7 cellular contexts compared by ENCODE assay signal in genomic region chr15:94670436-94671034, GRCh38.
A peak's percentile ranks its signal among the peaks of the same experiment; 100 is the strongest.
DNase-seq lines count a peak whose midpoint lies in the region; ATAC-seq and TF ChIP-seq lines count a peak whose summit lies in the region.

No MANE protein-coding gene starts in this region.

- no peak for TF ChIP-seq POLR2A in IMR-90 (IDR thresholded peaks at IDR 0.05; ENCODE audit: low read depth, low read length)

- H3K4me2 ChIP-seq in IMR-90 (ENCODE audit: low read depth, low read length): no peak overlapping the region

- H4K20me1 ChIP-seq in IMR-90 (ENCODE audit: insufficient read depth, low read length): no peaks in the 10 kb centered on the region

- H3K27ac ChIP-seq in IMR-90 (ENCODE audit: insufficient read depth, low read length): no peak overlapping the region

- no peak overlapping the region for H2AK5ac ChIP-seq in IMR-90 (ENCODE audit: low read depth, low read length)

- H3K4me1 ChIP-seq in IMR-90 (ENCODE audit: control insufficient read depth, insufficient read depth, low read length): no peaks in the 10 kb centered on the region

- no peak overlapping the region for H3K18ac ChIP-seq in IMR-90 (ENCODE audit: low read depth, low read length)

- H3K9ac ChIP-seq in IMR-90 (ENCODE audit: low read depth, low read length): no peak overlapping the region

- H3K4me1 Mint-ChIP-seq in activated T-helper 17 cell treated with anti-CD3 and anti-CD28 coated beads, Interleukin-2, amount 50 U/mL, for 72 hours: no peaks in the 10 kb centered on the region

- no peak overlapping the region for H2BK5ac ChIP-seq in IMR-90 (ENCODE audit: low read depth, low read length, poor library complexity, severe bottlenecking)

- no peak overlapping the region for H3K14ac ChIP-seq in IMR-90 (replicated peaks; ENCODE audit: low read depth, low read length)

- H3K4me3 Mint-ChIP-seq in activated T-helper 17 cell treated with anti-CD3 and anti-CD28 coated beads, Interleukin-2, amount 50 U/mL, for 72 hours: no peak overlapping the region

- WGBS in IMR-90 (ENCODE audit: extremely low coverage in 2 of 2, insufficient read length in 1 of 2), 2 experiments: no CpG with 5 or more reads among the region's 3 CpGs

- H3K4me3 ChIP-seq in GM12865 (ENCODE audit: low read depth, low read length): no peak overlapping the region
- H3K4me3 ChIP-seq in IMR-90 (ENCODE audit: insufficient read depth, low read depth, low read length): no peak overlapping the region
- no peak overlapping the region for H3K4me3 ChIP-seq in fibroblast of villous mesenchyme (ENCODE audit: low read depth, low read length)

- peaks cover 16% of the 10 kb centered on the region for H3K27me3 Mint-ChIP-seq in activated T-helper 17 cell treated with anti-CD3 and anti-CD28 coated beads, Interleukin-2, amount 50 U/mL, for 72 hours

- no peaks in the 10 kb centered on the region for H3K9me3 Mint-ChIP-seq in activated T-helper 17 cell treated with anti-CD3 and anti-CD28 coated beads, Interleukin-2, amount 50 U/mL, for 72 hours

- H3K4ac ChIP-seq in IMR-90 (ENCODE audit: low read depth, low read length): no peak overlapping the region

- no peak overlapping the region for H2BK120ac ChIP-seq in IMR-90 (ENCODE audit: low read depth, low read length)

- no peak overlapping the region for H4K5ac ChIP-seq in IMR-90 (ENCODE audit: low read depth, low read length)

- dilution Hi-C loops in IMR-90 (cut with HindIII; ENCODE audit: low sequenced_read_pairs, unreplicated experiment): no loop called here

- intact Hi-C loops in IMR-90 (cut with micrococcal nuclease): no loop called here

- BruUV-seq in IMR-90 (replicated peaks; lab: Mats Ljungman, UMichigan): no TSS peak

- no peaks in the 10 kb centered on the region for H3K36me3 Mint-ChIP-seq in activated T-helper 17 cell treated with anti-CD3 and anti-CD28 coated beads, Interleukin-2, amount 50 U/mL, for 72 hours (ENCODE audit: low read depth)

- H3K36me3 ChIP-seq in IMR-90 (ENCODE audit: control insufficient read depth, insufficient read depth, low read length): no peaks in the 10 kb centered on the region

- no peaks in the 10 kb centered on the region for H3K27me3 ChIP-seq in IMR-90 (ENCODE audit: control insufficient read depth, insufficient read depth, low read length)

- POLR2A ChIA-PET in IMR-90 (lab: Charles Lee; ENCODE audit: unreplicated experiment): no interaction called here

- no peak overlapping the region for H3K23ac ChIP-seq in IMR-90 (ENCODE audit: low read depth, low read length)

- no peak overlapping the region for H3K27ac Mint-ChIP-seq in activated T-helper 17 cell treated with anti-CD3 and anti-CD28 coated beads, Interleukin-2, amount 50 U/mL, for 72 hours

- no peaks in the 10 kb centered on the region for H3K79me1 ChIP-seq in IMR-90 (ENCODE audit: low read depth in 1 of 2, low read length in 2 of 2)

- H2BK20ac ChIP-seq in IMR-90 (ENCODE audit: low read depth, low read length): no peak overlapping the region

- TF ChIP-seq CTCF in GM12865 (IDR thresholded peaks at IDR 0.05; ENCODE audit: insufficient read depth, low read depth, low read length, missing control alignments) (peak; percentile 48), IMR-90 (conservative IDR thresholded peaks at IDR 0.05; ENCODE audit: low read depth, low read length) (peak; percentile 70), fibroblast of villous mesenchyme (IDR thresholded peaks at IDR 0.05; ENCODE audit: insufficient read depth, low read depth, low read length) (peak; percentile 66)

- H3K9me3 ChIP-seq in IMR-90 (ENCODE audit: control insufficient read depth, insufficient read depth, low read length): no peaks in the 10 kb centered on the region; the same call in 1 of the 2 replicates

- H3K56ac ChIP-seq in IMR-90 (ENCODE audit: extremely low read depth, insufficient read depth, low read length): no peak overlapping the region

- ATAC-seq in IMR-90 (ENCODE audit: low read depth): peak; percentile 67; the same call in 1 of the 2 replicates
- no peak for ATAC-seq in activated T-helper 17 cell treated with anti-CD3 and anti-CD28 coated beads, Interleukin-2, amount 50 U/mL, for 72 hours (replicated peaks)

- CTCF ChIA-PET in IMR-90 (lab: Yijun Ruan, JAX): interaction anchor here (1.0 to 1.1 kb wide), 3 partner anchors 10 to 14 kb away, joined by 3 to 5 read pairs (median 4); no protein-coding TSS in a partner anchor

- peak; percentile 73 for TF ChIP-seq RAD21 in IMR-90 (IDR thresholded peaks at IDR 0.05; ENCODE audit: low read length)

- H2BK15ac ChIP-seq in IMR-90 (ENCODE audit: low read depth, low read length): no peak overlapping the region

- no peak overlapping the region for H2AK9ac ChIP-seq in IMR-90 (replicated peaks; ENCODE audit: low read depth, low read length, poor library complexity)

- no peak overlapping the region for H4K8ac ChIP-seq in IMR-90 (ENCODE audit: low read depth in 2 of 2, low read length in 2 of 2)

- no peak overlapping the region for H4K91ac ChIP-seq in IMR-90 (ENCODE audit: insufficient read depth, low read depth, low read length)

- in situ Hi-C loops in IMR-90 (cut with MboI; ENCODE audit: low sequenced_read_pairs) (no loop called here), SK-MEL-5 (cut with HindIII; ENCODE audit: low pct_unique_long_range_greater_than_20kb, low sequenced_read_pairs) (no loop called here)

- DNase-seq in GM12865 (ENCODE audit: low read depth) (peak; percentile 9), IMR-90 (peak; percentile 35), SK-MEL-5 (ENCODE audit: low read depth, low spot score) (peak; percentile 64), fibroblast of villous mesenchyme (ENCODE audit: low read depth) (peak; percentile 58), renal cortical epithelial cell (ENCODE audit: low read depth) (peak; percentile 44)
- DNase-seq in activated CD4-positive, alpha-beta T cell treated with anti-CD3 and anti-CD28 coated beads for 1 hour: no peak

- H2AFZ ChIP-seq in IMR-90 (replicated peaks; ENCODE audit: low read length, poor library complexity): no peak overlapping the region

- no peaks in the 10 kb centered on the region for H3K9me1 ChIP-seq in IMR-90 (ENCODE audit: insufficient read depth, low read length)

TF ChIP-seq in IMR-90, 13 proteins besides CTCF, POLR2A, EP300 and RAD21:
- TF ChIP-seq SMC3 (IDR thresholded peaks at IDR 0.05; ENCODE audit: low read depth, low read length) (peak; percentile 57), MAFK (IDR thresholded peaks at IDR 0.05; ENCODE audit: low read depth, low read length) (no peak)
- TF ChIP-seq, protein P1, sequence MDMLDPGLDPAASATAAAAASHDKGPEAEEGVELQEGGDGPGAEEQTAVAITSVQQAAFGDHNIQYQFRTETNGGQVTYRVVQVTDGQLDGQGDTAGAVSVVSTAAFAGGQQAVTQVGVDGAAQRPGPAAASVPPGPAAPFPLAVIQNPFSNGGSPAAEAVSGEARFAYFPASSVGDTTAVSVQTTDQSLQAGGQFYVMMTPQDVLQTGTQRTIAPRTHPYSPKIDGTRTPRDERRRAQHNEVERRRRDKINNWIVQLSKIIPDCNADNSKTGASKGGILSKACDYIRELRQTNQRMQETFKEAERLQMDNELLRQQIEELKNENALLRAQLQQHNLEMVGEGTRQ (IDR thresholded peaks at IDR 0.05; ENCODE audit: low read depth, low read length): no peak
TF ChIP-seq in IMR-90: peak in this region for 1.
